ENCODE assay signal across 20 cellular contexts in genomic region chr5:65566505-65566904, GRCh38. TPM values are rescaled to one million over a fixed set of nuclear protein-coding genes. Genes with fewer than 3 reads are reported as not detected.
A peak's percentile ranks its signal among the peaks of the same experiment; 100 is the strongest.
DNase-seq lines count a peak whose midpoint lies in the region; ATAC-seq, FAIRE-seq and TF ChIP-seq lines count a peak whose summit lies in the region.
"Had no signal": no experiment of that assay in that cellular context is flagged by ENCODE, and none has a peak within 500 bp of the region (broad histone marks: within the 10 kb centered on the region; RNA-seq: fewer than 3 reads in every experiment).

No MANE protein-coding gene starts in this region.

- intact Hi-C loops in activated CD8-positive, alpha-beta T cell treated with anti-CD3 and anti-CD28 coated beads for 36 hours (cut with micrococcal nuclease): no loop called here
- intact Hi-C loops in K562 (cut with micrococcal nuclease): no loop called here

- no peaks in the 10 kb centered on the region for H3K27me3 ChIP-seq in CD4-positive, CD25-positive, alpha-beta regulatory T cell (ENCODE audit: control insufficient read depth, insufficient read depth, low read length)
- H3K27me3 ChIP-seq in SU-DHL-6 (ENCODE audit: low read length) (no peaks in the 10 kb centered on the region), K562 (ENCODE audit: control insufficient read depth in 2 of 2, insufficient read depth in 2 of 2, low read length in 2 of 2) (no peaks in the 10 kb centered on the region)
- H3K27me3 ChIP-seq: BLaER1 treated with 17β-estradiol and CSF1 and Interleukin-3, amounts not matched to agents 10 nM and 100 nM had no signal

- peaks cover 32% of the 10 kb centered on the region for H3K36me3 ChIP-seq in CD4-positive, CD25-positive, alpha-beta regulatory T cell (ENCODE audit: control insufficient read depth, insufficient read depth, low read length)
- H3K36me3 ChIP-seq in SU-DHL-6 (ENCODE audit: low read length): peaks cover 11% of the 10 kb centered on the region; the same call in 1 of the 2 replicates
- H3K36me3 ChIP-seq in K562 (ENCODE audit: control insufficient read depth, insufficient read depth, low read length): peaks cover 41% of the 10 kb centered on the region

- POLR2A ChIA-PET in activated CD8-positive, alpha-beta T cell treated with anti-CD3 and anti-CD28 coated beads for 36 hours (lab: Charles Lee): no interaction called here
- POLR2A ChIA-PET in activated CD8-positive, alpha-beta T cell treated with anti-CD3 and anti-CD28 coated beads, Interleukin-2, amount 10 ng/mL, durations not matched to agents 7 days and 5 days (lab: Charles Lee): interaction anchor here (1.3 kb wide), 1 partner anchor 11 kb away, joined by 3 read pairs; no protein-coding TSS in a partner anchor
- POLR2A ChIA-PET in K562 (lab: Yijun Ruan, JAX): no interaction called here

- H3K27me3 Mint-ChIP-seq in activated CD8-positive, alpha-beta T cell treated with anti-CD3 and anti-CD28 coated beads for 36 hours: no peaks in the 10 kb centered on the region
- H3K27me3 Mint-ChIP-seq in activated CD8-positive, alpha-beta T cell treated with anti-CD3 and anti-CD28 coated beads, Interleukin-2, amount 10 ng/mL, durations not matched to agents 7 days and 5 days (ENCODE audit: low read depth): no peaks in the 10 kb centered on the region
- no peaks in the 10 kb centered on the region for H3K27me3 Mint-ChIP-seq in CD4-positive, CD25-positive, alpha-beta regulatory T cell

- peaks cover 45% of the 10 kb centered on the region for H3K79me2 ChIP-seq in SU-DHL-6 (ENCODE audit: insufficient read depth, low read length)
- H3K79me2 ChIP-seq in K562 (ENCODE audit: control insufficient read depth, insufficient read depth, low read length): peaks cover 54% of the 10 kb centered on the region

- no peak for ATAC-seq in activated CD8-positive, alpha-beta T cell treated with anti-CD3 and anti-CD28 coated beads for 36 hours
- ATAC-seq in activated CD8-positive, alpha-beta T cell treated with anti-CD3 and anti-CD28 coated beads, Interleukin-2, amount 10 ng/mL, durations not matched to agents 7 days and 5 days: no peak
- no peak for ATAC-seq in CD4-positive, CD25-positive, alpha-beta regulatory T cell (ENCODE audit: low read depth in 2 of 2)
- no peak for ATAC-seq in K562
- ATAC-seq: Right ventricle myocardium inferior had no signal

- no peaks in the 10 kb centered on the region for H3K9me2 ChIP-seq in SU-DHL-6 (replicated peaks; ENCODE audit: insufficient read depth, low read length)

- H3K9ac ChIP-seq in SU-DHL-6 (ENCODE audit: low read length) (no peak overlapping the region), K562 (ENCODE audit: insufficient read depth in 1 of 2, low read depth in 2 of 2, low read length in 2 of 2) (no peak overlapping the region)
- H3K9ac ChIP-seq: BLaER1 treated with 17β-estradiol and CSF1 and Interleukin-3, amounts not matched to agents 10 nM and 100 nM had no signal

- no TSS peak for BruUV-seq in K562 (replicated peaks; lab: Mats Ljungman, UMichigan)

- peak overlapping the region; percentile 7 for H3K4me3 ChIP-seq in CD4-positive, CD25-positive, alpha-beta regulatory T cell (ENCODE audit: low read depth, low read length)
- H3K4me3 ChIP-seq in SU-DHL-6 (ENCODE audit: insufficient read depth, low read length, poor library complexity, severe bottlenecking): no peak overlapping the region
- H3K4me3 ChIP-seq in K562: no peak overlapping the region
- H3K4me3 ChIP-seq: BLaER1 treated with 17β-estradiol and CSF1 and Interleukin-3, amounts not matched to agents 10 nM and 100 nM had no signal

- TF ChIP-seq RAD21 in K562 (CRISPR knock-in tag; conservative IDR thresholded peaks at IDR 0.05 in 1 of 2, IDR thresholded peaks at IDR 0.05 in 1 of 2): no peak

- H3K9me3 Mint-ChIP-seq in activated CD8-positive, alpha-beta T cell treated with anti-CD3 and anti-CD28 coated beads for 36 hours: no peaks in the 10 kb centered on the region
- H3K9me3 Mint-ChIP-seq in activated CD8-positive, alpha-beta T cell treated with anti-CD3 and anti-CD28 coated beads, Interleukin-2, amount 10 ng/mL, durations not matched to agents 7 days and 5 days (ENCODE audit: insufficient read depth): no peaks in the 10 kb centered on the region
- H3K9me3 Mint-ChIP-seq in CD4-positive, CD25-positive, alpha-beta regulatory T cell: no peaks in the 10 kb centered on the region

- CTCF ChIA-PET in activated CD8-positive, alpha-beta T cell treated with anti-CD3 and anti-CD28 coated beads for 36 hours (lab: Charles Lee): no interaction called here
- CTCF ChIA-PET in activated CD8-positive, alpha-beta T cell treated with anti-CD3 and anti-CD28 coated beads, Interleukin-2, amount 10 ng/mL, durations not matched to agents 7 days and 5 days (lab: Charles Lee): no interaction called here
- CTCF ChIA-PET in K562 (lab: Yijun Ruan, JAX; ENCODE audit: low intra/inter-chr PET ratio): no interaction called here

- H2AFZ ChIP-seq in SU-DHL-6 (ENCODE audit: low read depth, low read length, severe bottlenecking) (no peak overlapping the region), K562 (ENCODE audit: low read depth, low read length) (no peak overlapping the region)

- H3K9me3 ChIP-seq in CD4-positive, CD25-positive, alpha-beta regulatory T cell (ENCODE audit: control insufficient read depth in 2 of 2, low read length in 2 of 2): no peaks in the 10 kb centered on the region
- H3K9me3 ChIP-seq in SU-DHL-6 (ENCODE audit: insufficient read depth, low read length) (no peaks in the 10 kb centered on the region), K562 (replicated peaks; ENCODE audit: control insufficient read depth, insufficient read depth, low read depth, low read length) (no peaks in the 10 kb centered on the region)
- H3K9me3 ChIP-seq: BLaER1 treated with 17β-estradiol and CSF1 and Interleukin-3, amounts not matched to agents 10 nM and 100 nM had no signal

- peak overlapping the region; percentile 58 for H3K27ac Mint-ChIP-seq in activated CD8-positive, alpha-beta T cell treated with anti-CD3 and anti-CD28 coated beads for 36 hours
- no peak overlapping the region for H3K27ac Mint-ChIP-seq in activated CD8-positive, alpha-beta T cell treated with anti-CD3 and anti-CD28 coated beads, Interleukin-2, amount 10 ng/mL, durations not matched to agents 7 days and 5 days
- peak overlapping the region in 1 of 3 donors; percentile 63 for H3K27ac Mint-ChIP-seq in CD4-positive, CD25-positive, alpha-beta regulatory T cell

- peak overlapping the region; percentile 7 for H3K4me2 ChIP-seq in SU-DHL-6 (ENCODE audit: low read depth, low read length, poor library complexity, severe bottlenecking)
- H3K4me2 ChIP-seq in K562 (ENCODE audit: insufficient read depth, low read length): no peak overlapping the region

- H4K20me1 ChIP-seq in SU-DHL-6 (ENCODE audit: low read depth, low read length) (no peaks in the 10 kb centered on the region), K562 (replicated peaks; ENCODE audit: control insufficient read depth, insufficient read depth, low read length) (no peaks in the 10 kb centered on the region)

- no peak for DNase-seq in activated CD8-positive, alpha-beta T cell treated with anti-CD3 and anti-CD28 coated beads for 36 hours
- DNase-seq in activated CD8-positive, alpha-beta T cell treated with anti-CD3 and anti-CD28 coated beads, Interleukin-2, amount 10 ng/mL, durations not matched to agents 7 days and 5 days: no peak
- DNase-seq in CD4-positive, CD25-positive, alpha-beta regulatory T cell: no peak
- DNase-seq in K562 (ENCODE audit: extremely low read depth in 1 of 4, low spot score in 3 of 4) (no peak), iPS-NIHi7 (ENCODE audit: extremely low spot score) (no peak), SKM-1 (lab: John Stamatoyannopoulos, UW; ENCODE audit: unreplicated experiment) (no peak), HuH-7.5 (ENCODE audit: low spot score) (no peak)
- DNase-seq: 8988T, MM.1S, NCI-H1048, NCI-H1417 treated with DMSO at 0.1 percent for 48 hours, NCI-H187, NCI-H446 treated with DMSO at 0.1 percent for 48 hours, NCI-H526 treated with DMSO at 0.1 percent for 48 hours, OCI-M1 had no signal

- no peak overlapping the region for H3K4me3 Mint-ChIP-seq in activated CD8-positive, alpha-beta T cell treated with anti-CD3 and anti-CD28 coated beads for 36 hours
- H3K4me3 Mint-ChIP-seq in activated CD8-positive, alpha-beta T cell treated with anti-CD3 and anti-CD28 coated beads, Interleukin-2, amount 10 ng/mL, durations not matched to agents 7 days and 5 days: no peak overlapping the region
- peak overlapping the region in 1 of 4 donors; percentile 13 for H3K4me3 Mint-ChIP-seq in CD4-positive, CD25-positive, alpha-beta regulatory T cell

- WGBS in K562 (ENCODE audit: insufficient coverage, low coverage, missing lambda C conversion rate): 88% methylated on average over 4 of the region's 5 CpGs

- H3K4me1 ChIP-seq in CD4-positive, CD25-positive, alpha-beta regulatory T cell (ENCODE audit: control insufficient read depth, insufficient read depth, low read length, poor library complexity, severe bottlenecking): peaks cover 32% of the 10 kb centered on the region
- H3K4me1 ChIP-seq in K562 (replicated peaks in 1 of 2; ENCODE audit: control insufficient read depth in 2 of 2, insufficient read depth in 2 of 2, low read length in 2 of 2): no peaks in the 10 kb centered on the region; a peak in 1 of 5 replicates

- no peaks in the 10 kb centered on the region for H3K9me1 ChIP-seq in K562 (ENCODE audit: control insufficient read depth, insufficient read depth, low read length)

- H3K36me3 Mint-ChIP-seq in activated CD8-positive, alpha-beta T cell treated with anti-CD3 and anti-CD28 coated beads for 36 hours (ENCODE audit: low read depth): peaks cover 13% of the 10 kb centered on the region
- peaks cover 23% of the 10 kb centered on the region for H3K36me3 Mint-ChIP-seq in activated CD8-positive, alpha-beta T cell treated with anti-CD3 and anti-CD28 coated beads, Interleukin-2, amount 10 ng/mL, durations not matched to agents 7 days and 5 days (ENCODE audit: low read depth)
- peaks cover 18% of the 10 kb centered on the region for H3K36me3 Mint-ChIP-seq in CD4-positive, CD25-positive, alpha-beta regulatory T cell

- H3K27ac ChIP-seq in CD4-positive, CD25-positive, alpha-beta regulatory T cell (ENCODE audit: insufficient read depth, low read length, poor library complexity, severe bottlenecking): no peak overlapping the region
- H3K27ac ChIP-seq in SU-DHL-6 (ENCODE audit: low read depth, low read length): no peak overlapping the region
- no peak overlapping the region for H3K27ac ChIP-seq in K562 (ENCODE audit: extremely low read depth, low read depth, low read length)
- H3K27ac ChIP-seq: BLaER1 treated with 17β-estradiol and CSF1 and Interleukin-3, amounts not matched to agents 10 nM and 100 nM had no signal

- no peak for TF ChIP-seq CTCF in activated CD8-positive, alpha-beta T cell treated with anti-CD3 and anti-CD28 coated beads for 36 hours (IDR thresholded peaks at IDR 0.05)
- no peak for TF ChIP-seq CTCF in SU-DHL-6 (IDR thresholded peaks at IDR 0.05; ENCODE audit: insufficient read depth, low read length, poor library complexity, severe bottlenecking)
- TF ChIP-seq CTCF in K562 (IDR thresholded peaks at IDR 0.05 in 2 of 3, conservative IDR thresholded peaks at IDR 0.05 in 1 of 3; ENCODE audit: insufficient read depth in 2 of 3, low read depth in 1 of 3, low read length in 3 of 3): no peak

- FAIRE-seq in K562 (lab: Jason Lieb, UNC): no peak
- FAIRE-seq: GM18507, H1 had no signal

- H3F3A ChIP-seq in SU-DHL-6 (ENCODE audit: insufficient read depth): peaks cover 11% of the 10 kb centered on the region; the same call in 1 of the 2 replicates

- no peak for TF ChIP-seq POLR2A in K562 (conservative IDR thresholded peaks at IDR 0.05)

- in situ Hi-C loops in K562 (cut with MboI): no loop called here

- no peak for TF ChIP-seq EP300 in K562 (IDR thresholded peaks at IDR 0.05; ENCODE audit: low read length)

- H3K4me1 Mint-ChIP-seq in activated CD8-positive, alpha-beta T cell treated with anti-CD3 and anti-CD28 coated beads for 36 hours (ENCODE audit: low read depth): peaks cover 43% of the 10 kb centered on the region
- peaks cover 29% of the 10 kb centered on the region for H3K4me1 Mint-ChIP-seq in activated CD8-positive, alpha-beta T cell treated with anti-CD3 and anti-CD28 coated beads, Interleukin-2, amount 10 ng/mL, durations not matched to agents 7 days and 5 days (ENCODE audit: low read depth)
- H3K4me1 Mint-ChIP-seq in CD4-positive, CD25-positive, alpha-beta regulatory T cell: peaks cover 18 to 72% (median 59%) of the 10 kb centered on the region in 4 donors

RNA-seq across cellular contexts. Expression of gene PPWD1, which starts 3.4 kb away (rescaled TPM):
- total RNA-seq in activated CD8-positive, alpha-beta T cell treated with anti-CD3 and anti-CD28 coated beads for 36 hours: 10 to 100 TPM; 33.8 to 37.8 TPM
- total RNA-seq in activated CD8-positive, alpha-beta T cell treated with anti-CD3 and anti-CD28 coated beads, Interleukin-2, amount 10 ng/mL, durations not matched to agents 7 days and 5 days: 10 to 100 TPM; 46.5 to 47.7 TPM
- 93.8 TPM for total RNA-seq in CD4-positive, CD25-positive, alpha-beta regulatory T cell
- polyA plus RNA-seq in CD4-positive, CD25-positive, alpha-beta regulatory T cell: 10 to 100 TPM; 31.7 to 38.0 (median 35.7) TPM
- 42.4 and 162 TPM in 2 replicates for total RNA-seq in K562 (2011; cell fraction: chromatin; rRNA removed; ENCODE audit: low replicate concordance)
- 13.3 and 25.8 TPM in 2 replicates for total RNA-seq in K562 (2011; cell fraction: nucleolus; rRNA removed)
- total RNA-seq in K562 (2011; cell fraction: nucleoplasm; rRNA removed): 55.2 and 88.8 TPM in 2 replicates
- total RNA-seq in K562 (2014; rRNA removed) (31.6 and 43.2 TPM in 2 replicates), K562 (2014; rRNA removed; fragmentation: Illumina TruSeq; extraction: Trizol) (59.3 and 62.9 TPM in 2 replicates), K562 (2015; rRNA removed; fragmentation: Illumina TruSeq; extraction: Trizol) (56.1 and 61.7 TPM in 2 replicates), K562 (2021) (31.0 and 31.4 TPM in 2 replicates)
- polyA plus RNA-seq in K562 (2011; rRNA removed) (17.6 and 24.1 TPM in 2 replicates), K562 (2014; fragmentation: Illumina TruSeq; extraction: Trizol) (46.6 and 59.1 TPM in 2 replicates), K562 (2014; fragmentation: Nextera tagmentation; extraction: Ambion mirVana) (10 to 100 TPM; 46.3 to 89.2 TPM), K562 (2014; rRNA removed) (39.3 and 51.4 TPM in 2 replicates)
- polyA plus RNA-seq in K562 (2011; cell fraction: cytosol; rRNA removed): 2.1 and 6.5 TPM in 2 replicates
- 28.7 and 40.9 TPM in 2 replicates for polyA plus RNA-seq in K562 (2011; cell fraction: nucleus; rRNA removed)
- 38.8 and 39.5 TPM in 2 replicates for polyA plus RNA-seq in K562 (2012)
- polyA minus RNA-seq in K562 (2011; rRNA and poly(A)+ RNA removed): 37.9 and 56.0 TPM in 2 replicates
- 9.7 and 14.7 TPM in 2 replicates for polyA minus RNA-seq in K562 (2011; cell fraction: cytosol; rRNA and poly(A)+ RNA removed)
- polyA minus RNA-seq in K562 (2011; cell fraction: nucleus; rRNA and poly(A)+ RNA removed): 41.2 and 75.8 TPM in 2 replicates

RNA-seq across cellular contexts. Expression of gene CENPK, which starts 3.5 kb away (rescaled TPM):
- 10 to 100 TPM; 70.9 to 79.2 TPM for total RNA-seq in activated CD8-positive, alpha-beta T cell treated with anti-CD3 and anti-CD28 coated beads for 36 hours
- 100 to 1,000 TPM in 1 of 2 experiments, 10 to 100 TPM in 1; 97.8 to 110 TPM for total RNA-seq in activated CD8-positive, alpha-beta T cell treated with anti-CD3 and anti-CD28 coated beads, Interleukin-2, amount 10 ng/mL, durations not matched to agents 7 days and 5 days
- 47.9 TPM for total RNA-seq in CD4-positive, CD25-positive, alpha-beta regulatory T cell
- 10 to 100 TPM; 20.8 to 44.0 (median 39.1) TPM for polyA plus RNA-seq in CD4-positive, CD25-positive, alpha-beta regulatory T cell
- total RNA-seq in K562 (2011; cell fraction: chromatin; rRNA removed; ENCODE audit: low replicate concordance): 116 and 225 TPM in 2 replicates
- 32.7 and 47.1 TPM in 2 replicates for total RNA-seq in K562 (2011; cell fraction: nucleolus; rRNA removed)
- total RNA-seq in K562 (2011; cell fraction: nucleoplasm; rRNA removed): 134 and 222 TPM in 2 replicates
- total RNA-seq in K562 (2014; rRNA removed) (29.3 and 30.8 TPM in 2 replicates), K562 (2014; rRNA removed; fragmentation: Illumina TruSeq; extraction: Trizol) (69.0 and 80.2 TPM in 2 replicates), K562 (2015; rRNA removed; fragmentation: Illumina TruSeq; extraction: Trizol) (53.1 and 55.0 TPM in 2 replicates), K562 (2021) (40.2 and 46.9 TPM in 2 replicates)
- polyA plus RNA-seq in K562 (2011; rRNA removed) (46.0 and 69.3 TPM in 2 replicates), K562 (2014; fragmentation: Illumina TruSeq; extraction: Trizol) (52.0 and 60.3 TPM in 2 replicates), K562 (2014; fragmentation: Nextera tagmentation; extraction: Ambion mirVana) (100 to 1,000 TPM; 121 to 134 TPM), K562 (2014; rRNA removed) (62.6 and 72.3 TPM in 2 replicates)
- 5.9 and 21.3 TPM in 2 replicates for polyA plus RNA-seq in K562 (2011; cell fraction: cytosol; rRNA removed)
- polyA plus RNA-seq in K562 (2011; cell fraction: nucleus; rRNA removed): 63.7 and 69.3 TPM in 2 replicates
- 33.8 and 34.9 TPM in 2 replicates for polyA plus RNA-seq in K562 (2012)
- polyA minus RNA-seq in K562 (2011; rRNA and poly(A)+ RNA removed): 50.1 and 64.2 TPM in 2 replicates
- polyA minus RNA-seq in K562 (2011; cell fraction: cytosol; rRNA and poly(A)+ RNA removed): 11.9 and 18.1 TPM in 2 replicates
- 77.8 and 90.7 TPM in 2 replicates for polyA minus RNA-seq in K562 (2011; cell fraction: nucleus; rRNA and poly(A)+ RNA removed)

RNA-seq across cellular contexts. Expression of gene TRIM23, which starts 57.6 kb away (rescaled TPM):
- 1 to 10 TPM; 6.8 to 7.0 TPM for total RNA-seq in activated CD8-positive, alpha-beta T cell treated with anti-CD3 and anti-CD28 coated beads for 36 hours
- total RNA-seq in activated CD8-positive, alpha-beta T cell treated with anti-CD3 and anti-CD28 coated beads, Interleukin-2, amount 10 ng/mL, durations not matched to agents 7 days and 5 days: 1 to 10 TPM; 7.0 to 8.9 TPM
- total RNA-seq in CD4-positive, CD25-positive, alpha-beta regulatory T cell: 20.6 TPM
- polyA plus RNA-seq in CD4-positive, CD25-positive, alpha-beta regulatory T cell: 10 to 100 TPM; 10.3 to 18.7 (median 11.5) TPM
- 14.1 and 17.5 TPM in 2 replicates for total RNA-seq in K562 (2011; cell fraction: chromatin; rRNA removed; ENCODE audit: low replicate concordance)
- total RNA-seq in K562 (2011; cell fraction: nucleolus; rRNA removed): 4.7 and 5.8 TPM in 2 replicates
- 9.1 and 9.5 TPM in 2 replicates for total RNA-seq in K562 (2011; cell fraction: nucleoplasm; rRNA removed)
- 5.2 and 8.5 TPM in 2 replicates for total RNA-seq in K562 (2014; rRNA removed)
- total RNA-seq in K562 (2014; rRNA removed; fragmentation: Illumina TruSeq; extraction: Trizol): 6.3 and 8.5 TPM in 2 replicates
- 4.3 and 4.9 TPM in 2 replicates for total RNA-seq in K562 (2015; rRNA removed; fragmentation: Illumina TruSeq; extraction: Trizol)
- 5.6 and 5.9 TPM in 2 replicates for total RNA-seq in K562 (2021)
- 4.6 and 6.1 TPM in 2 replicates for polyA plus RNA-seq in K562 (2011; rRNA removed)
- 3.0 and 3.6 TPM in 2 replicates for polyA plus RNA-seq in K562 (2011; cell fraction: cytosol; rRNA removed)
- polyA plus RNA-seq in K562 (2011; cell fraction: nucleus; rRNA removed): 8.9 and 9.7 TPM in 2 replicates
- polyA plus RNA-seq in K562 (2012): 3.1 and 3.4 TPM in 2 replicates
- 3.7 and 4.1 TPM in 2 replicates for polyA plus RNA-seq in K562 (2014; fragmentation: Illumina TruSeq; extraction: Trizol)
- polyA plus RNA-seq in K562 (2014; fragmentation: Nextera tagmentation; extraction: Ambion mirVana): 1 to 10 TPM; 2.4 to 2.6 TPM
- polyA plus RNA-seq in K562 (2014; rRNA removed): 2.7 and 3.5 TPM in 2 replicates
- 20.7 and 25.4 TPM in 2 replicates for polyA minus RNA-seq in K562 (2011; rRNA and poly(A)+ RNA removed)
- 4.3 and 6.7 TPM in 2 replicates for polyA minus RNA-seq in K562 (2011; cell fraction: cytosol; rRNA and poly(A)+ RNA removed)
- 13.6 and 22.2 TPM in 2 replicates for polyA minus RNA-seq in K562 (2011; cell fraction: nucleus; rRNA and poly(A)+ RNA removed)

RNA-seq across cellular contexts. Expression of gene SHLD3, which starts 58.3 kb away (rescaled TPM):
- 1 to 10 TPM; 4.1 to 5.2 TPM for total RNA-seq in activated CD8-positive, alpha-beta T cell treated with anti-CD3 and anti-CD28 coated beads for 36 hours
- 1 to 10 TPM; 5.1 to 5.3 TPM for total RNA-seq in activated CD8-positive, alpha-beta T cell treated with anti-CD3 and anti-CD28 coated beads, Interleukin-2, amount 10 ng/mL, durations not matched to agents 7 days and 5 days
- 11.1 TPM for total RNA-seq in CD4-positive, CD25-positive, alpha-beta regulatory T cell
- polyA plus RNA-seq in CD4-positive, CD25-positive, alpha-beta regulatory T cell: 1 to 10 TPM; 5.8 to 6.3 (median 6.2) TPM
- 4.5 and 25.4 TPM in 2 replicates for total RNA-seq in K562 (2011; cell fraction: chromatin; rRNA removed; ENCODE audit: low replicate concordance)
- total RNA-seq in K562 (2011; cell fraction: nucleolus; rRNA removed): 2.8 and 3.0 TPM in 2 replicates
- 6.5 and 9.8 TPM in 2 replicates for total RNA-seq in K562 (2011; cell fraction: nucleoplasm; rRNA removed)
- 3.0 and 4.8 TPM in 2 replicates for total RNA-seq in K562 (2014; rRNA removed)
- 8.4 and 9.4 TPM in 2 replicates for total RNA-seq in K562 (2014; rRNA removed; fragmentation: Illumina TruSeq; extraction: Trizol)
- total RNA-seq in K562 (2015; rRNA removed; fragmentation: Illumina TruSeq; extraction: Trizol): 8.1 and 8.7 TPM in 2 replicates
- total RNA-seq in K562 (2021): 4.7 and 4.8 TPM in 2 replicates
- polyA plus RNA-seq in K562 (2011; rRNA removed): 6.6 and 8.5 TPM in 2 replicates
- polyA plus RNA-seq in K562 (2011; cell fraction: cytosol; rRNA removed): 1.1 and 2.4 TPM in 2 replicates
- 1.4 and 3.2 TPM in 2 replicates for polyA plus RNA-seq in K562 (2011; cell fraction: nucleus; rRNA removed)
- polyA plus RNA-seq in K562 (2012): 4.3 and 4.8 TPM in 2 replicates
- polyA plus RNA-seq in K562 (2014; fragmentation: Illumina TruSeq; extraction: Trizol): 8.6 and 9.5 TPM in 2 replicates
- 10 to 100 TPM; 12.1 to 14.5 TPM for polyA plus RNA-seq in K562 (2014; fragmentation: Nextera tagmentation; extraction: Ambion mirVana)
- polyA plus RNA-seq in K562 (2014; rRNA removed): 8.3 and 8.6 TPM in 2 replicates
- polyA minus RNA-seq in K562 (2011; rRNA and poly(A)+ RNA removed): 8.3 and 10.3 TPM in 2 replicates
- 1.1 and 1.5 TPM in 2 replicates for polyA minus RNA-seq in K562 (2011; cell fraction: cytosol; rRNA and poly(A)+ RNA removed)
- polyA minus RNA-seq in K562 (2011; cell fraction: nucleus; rRNA and poly(A)+ RNA removed): 4.0 and 8.0 TPM in 2 replicates

RNA-seq across cellular contexts. Expression of gene TRAPPC13, which starts 58.3 kb away (rescaled TPM):
- 10 to 100 TPM; 18.0 to 22.1 TPM for total RNA-seq in activated CD8-positive, alpha-beta T cell treated with anti-CD3 and anti-CD28 coated beads for 36 hours
- 10 to 100 TPM; 21.9 to 22.2 TPM for total RNA-seq in activated CD8-positive, alpha-beta T cell treated with anti-CD3 and anti-CD28 coated beads, Interleukin-2, amount 10 ng/mL, durations not matched to agents 7 days and 5 days
- total RNA-seq in CD4-positive, CD25-positive, alpha-beta regulatory T cell: 17.7 TPM
- 10 to 100 TPM; 15.5 to 20.5 (median 19.9) TPM for polyA plus RNA-seq in CD4-positive, CD25-positive, alpha-beta regulatory T cell
- total RNA-seq in K562 (2011; cell fraction: chromatin; rRNA removed; ENCODE audit: low replicate concordance): 12.8 and 32.0 TPM in 2 replicates
- 3.8 and 4.5 TPM in 2 replicates for total RNA-seq in K562 (2011; cell fraction: nucleolus; rRNA removed)
- total RNA-seq in K562 (2011; cell fraction: nucleoplasm; rRNA removed): 8.4 and 14.3 TPM in 2 replicates
- total RNA-seq in K562 (2014; rRNA removed) (13.3 and 17.0 TPM in 2 replicates), K562 (2014; rRNA removed; fragmentation: Illumina TruSeq; extraction: Trizol) (30.9 and 36.2 TPM in 2 replicates), K562 (2015; rRNA removed; fragmentation: Illumina TruSeq; extraction: Trizol) (21.9 and 22.2 TPM in 2 replicates), K562 (2021) (16.2 and 17.3 TPM in 2 replicates)
- polyA plus RNA-seq in K562 (2011; rRNA removed) (35.3 and 43.8 TPM in 2 replicates), K562 (2014; fragmentation: Illumina TruSeq; extraction: Trizol) (19.6 and 22.4 TPM in 2 replicates), K562 (2014; fragmentation: Nextera tagmentation; extraction: Ambion mirVana) (10 to 100 TPM; 30.7 to 32.9 TPM), K562 (2014; rRNA removed) (24.0 and 24.5 TPM in 2 replicates)
- polyA plus RNA-seq in K562 (2011; cell fraction: cytosol; rRNA removed): 4.2 and 7.8 TPM in 2 replicates
- 12.2 and 18.4 TPM in 2 replicates for polyA plus RNA-seq in K562 (2011; cell fraction: nucleus; rRNA removed)
- 13.8 and 15.4 TPM in 2 replicates for polyA plus RNA-seq in K562 (2012)
- polyA minus RNA-seq in K562 (2011; rRNA and poly(A)+ RNA removed): 28.9 and 30.8 TPM in 2 replicates
- 6.2 and 9.4 TPM in 2 replicates for polyA minus RNA-seq in K562 (2011; cell fraction: cytosol; rRNA and poly(A)+ RNA removed)
- 4.8 and 7.3 TPM in 2 replicates for polyA minus RNA-seq in K562 (2011; cell fraction: nucleus; rRNA and poly(A)+ RNA removed)
